ENCODE assay signal across 24 cellular contexts in the genomic region with DNA sequence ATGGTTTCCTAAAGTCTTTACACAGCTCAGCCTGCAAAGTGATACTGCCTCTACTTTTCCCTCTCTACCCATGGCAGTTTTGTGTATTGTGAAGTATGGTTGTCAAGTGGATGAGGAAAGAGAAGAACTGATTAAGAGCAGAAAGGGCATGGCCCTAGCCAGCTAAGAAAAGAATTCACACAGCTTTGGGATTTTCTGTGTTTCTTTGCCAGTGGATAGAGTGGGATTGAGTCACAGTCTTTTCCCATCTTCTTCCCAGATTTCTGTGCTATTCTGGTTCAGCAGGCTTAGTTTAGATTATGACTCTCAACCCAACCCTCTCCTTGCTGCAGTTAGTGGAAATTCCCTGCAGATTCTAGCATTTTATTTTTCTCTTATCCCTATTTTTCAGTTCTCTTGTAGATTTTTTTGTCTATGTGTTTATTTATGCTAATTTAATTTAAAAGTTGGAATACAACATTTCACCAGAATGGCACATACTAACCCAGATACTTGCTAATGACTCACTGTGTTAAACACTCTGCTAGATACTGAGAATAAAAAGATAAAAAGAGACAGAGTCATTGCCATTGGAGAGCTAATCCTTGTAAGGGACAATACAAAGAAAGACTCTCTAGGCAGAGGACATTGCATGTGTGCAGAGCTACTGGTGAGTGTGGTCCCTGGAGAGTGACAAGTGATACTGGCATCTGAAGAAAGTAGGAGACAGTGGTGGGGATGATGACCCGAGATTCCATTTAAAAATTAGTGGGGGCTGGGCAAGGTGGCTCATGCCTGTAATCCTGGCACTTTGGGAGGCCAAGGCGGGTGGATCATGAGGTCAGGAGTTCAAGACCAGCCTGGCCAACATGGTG.
DNase-seq lines count a peak whose midpoint lies in the region; ATAC-seq and TF ChIP-seq lines count a peak whose summit lies in the region.
"Had no signal": no experiment of that assay in that cellular context is flagged by ENCODE, and none has a peak within 500 bp of the region (broad histone marks: within the 10 kb centered on the region; RNA-seq: fewer than 3 reads in every experiment).

No MANE protein-coding gene starts in this region.

- WGBS in transverse colon (ENCODE audit: low coverage in 1 of 2), 2 donors = 49 to 72% methylated on average over 2 of the region's 2 CpGs

- TF ChIP-seq EP300 in transverse colon (IDR thresholded peaks at IDR 0.05; ENCODE audit: low read depth) = no peak

- in situ Hi-C loops in transverse colon (cut with MboI; ENCODE audit: low pct_ligation_motif_present in 1 of 4, low pct_unique_long_range_greater_than_20kb in 1 of 4, low sequenced_read_pairs in 3 of 4) = no loop called here

- H3K79me2 ChIP-seq in fibroblast of lung (ENCODE audit: control insufficient read depth, insufficient read depth, low read length) = no peaks in the 10 kb centered on the region

- H2AFZ ChIP-seq in fibroblast of lung (ENCODE audit: low read length) = no peak overlapping the region

- H3K4me3 ChIP-seq in fibroblast of lung (replicated peaks in 1 of 4; ENCODE audit: control extremely low read depth in 1 of 4, insufficient read depth in 1 of 4, low read depth in 3 of 4, low read length in 4 of 4) (no peak overlapping the region), transverse colon (no peak overlapping the region)
- H3K4me3 ChIP-seq: cardiac muscle cell, HAP-1, ovary had no signal

- no peak for TF ChIP-seq POLR2A in transverse colon (IDR thresholded peaks at IDR 0.05)

- TF ChIP-seq CTCF in fibroblast of lung (conservative IDR thresholded peaks at IDR 0.05 in 1 of 2, IDR thresholded peaks at IDR 0.05 in 1 of 2; ENCODE audit: low read depth in 1 of 2, low read length in 2 of 2) (no peak), transverse colon (IDR thresholded peaks at IDR 0.05) (no peak)

- intact Hi-C loops in transverse colon (cut with DNase I; ENCODE audit: low total_unique reads) = no loop called here

- peaks cover 9% of the 10 kb centered on the region for H3K4me1 ChIP-seq in fibroblast of lung (ENCODE audit: control insufficient read depth, extremely low read depth, insufficient read depth, low read length)
- H3K4me1 ChIP-seq in transverse colon = peaks cover 0 to 3% (median 0%) of the 10 kb centered on the region in 4 donors
- H3K4me1 ChIP-seq: HAP-1 had no signal

- H4K20me1 ChIP-seq in fibroblast of lung (ENCODE audit: control insufficient read depth, extremely low read depth, insufficient read depth, low read length) = no peaks in the 10 kb centered on the region

- DNase-seq in AG20443 (ENCODE audit: low spot score) = peak; percentile 56
- peak; percentile 55 for DNase-seq in RPMI7951 (ENCODE audit: low read depth)
- DNase-seq in fibroblast of lung (ENCODE audit: low read depth in 2 of 2) = peak; percentile 40 to 84
- peak; percentile 4 for DNase-seq in occipital lobe (lab: John Stamatoyannopoulos, UW)
- DNase-seq in stimulated activated CD4-positive, alpha-beta T cell treated with anti-CD3 and anti-CD28 coated beads, Interleukin-2, amount 100 ng/mL, for 48 hours = no peak
- DNase-seq in transverse colon = no peak
- DNase-seq: ACHN; activated CD4-positive, alpha-beta T cell treated with anti-CD3 and anti-CD28 coated beads for 36 hours; CD4-positive, alpha-beta T cell; dermis blood vessel endothelial cell; DMS153; glutamatergic neuron; NCI-H446 treated with DMSO at 0.1 percent for 48 hours; NK-92 treated with Interleukin-12 subunit alpha and Interleukin-12 subunit beta, amount 100 ng/mL, for 24 hours; ovary; RPMI8226; SK-N-SH; stimulated activated CD4-positive, alpha-beta T cell treated with anti-CD3 and anti-CD28 coated beads, Interleukin-2, amount 100 ng/mL, for 24 hours; T-helper 9 cell had no signal

- H3K36me3 ChIP-seq in fibroblast of lung (ENCODE audit: control insufficient read depth, insufficient read depth, low read length) (no peaks in the 10 kb centered on the region), transverse colon (no peaks in the 10 kb centered on the region)
- H3K36me3 ChIP-seq: cardiac muscle cell, HAP-1, ovary had no signal

- no peaks in the 10 kb centered on the region for H3K27me3 ChIP-seq in fibroblast of lung (ENCODE audit: control insufficient read depth, insufficient read depth, low read length)
- H3K27me3 ChIP-seq in transverse colon = no peaks in the 10 kb centered on the region
- H3K27me3 ChIP-seq: cardiac muscle cell, ovary had no signal

- H3K9me3 ChIP-seq in fibroblast of lung (ENCODE audit: control insufficient read depth, insufficient read depth, low read depth, low read length) (no peaks in the 10 kb centered on the region), transverse colon (no peaks in the 10 kb centered on the region)
- H3K9me3 ChIP-seq: HAP-1, ovary, SK-N-SH had no signal

- H3K9ac ChIP-seq in fibroblast of lung (ENCODE audit: insufficient read depth, low read length) = no peak overlapping the region
- H3K9ac ChIP-seq: SK-N-SH had no signal

- H3K27ac ChIP-seq in fibroblast of lung (ENCODE audit: insufficient read depth, low read length) (peak overlapping the region; percentile 10), transverse colon (peak overlapping the region in 1 of 4 donors; percentile 7)
- H3K27ac ChIP-seq: cardiac muscle cell, epithelial cell of prostate, ovary had no signal

- ATAC-seq in GM21825 (IDR thresholded peaks at IDR 0.05; ENCODE audit: unreplicated experiment) = no peak
- ATAC-seq in GM19035 (IDR thresholded peaks at IDR 0.05; ENCODE audit: unreplicated experiment) = no peak
- ATAC-seq: activated CD4-positive, alpha-beta T cell treated with anti-CD3 and anti-CD28 coated beads for 36 hours had no signal

- H3K4me2 ChIP-seq in fibroblast of lung (ENCODE audit: extremely low read depth, insufficient read depth, low read length) = peak overlapping the region; percentile 13
- H3K4me2 ChIP-seq: SK-N-SH had no signal

Comparison
In these comparisons a context has a peak if more than half of its experiments do, and no peak if none do; other contexts are left out.
1. DNase-seq: peak in AG20443 (single experiment), RPMI7951 (single experiment), fibroblast of lung (2 of 2) and occipital lobe (single experiment); none in stimulated activated CD4-positive, alpha-beta T cell treated with anti-CD3 and anti-CD28 coated beads, Interleukin-2, amount 100 ng/mL, for 48 hours (0 of 2) and transverse colon (single experiment).